In genomic region chr22:31177420-31178162, GRCh38 we compare ENCODE assay signal across 11 cellular contexts. TPM values are rescaled to one million over a fixed set of nuclear protein-coding genes. Genes with fewer than 3 reads are reported as not detected.
DNase-seq lines count a peak whose midpoint lies in the region; ATAC-seq and TF ChIP-seq lines count a peak whose summit lies in the region.
"Had no signal": no experiment of that assay in that cellular context is flagged by ENCODE, and none has a peak within 500 bp of the region (broad histone marks: within the 10 kb centered on the region; RNA-seq: fewer than 3 reads in every experiment).

No MANE protein-coding gene starts in this region.

- H3K4me1 Mint-ChIP-seq in osteocyte (ENCODE audit: unreplicated experiment), result peaks cover 19% of the 10 kb centered on the region

- H3K27me3 Mint-ChIP-seq in osteocyte (ENCODE audit: unreplicated experiment), result no peaks in the 10 kb centered on the region
- H3K27me3 Mint-ChIP-seq: dendritic cell treated with granulocyte-macrophage colony-stimulating factor and Interleukin-4, amounts not matched to agents 40 ng/mL and 50 ng/mL, for 4 days had no signal

- no peaks in the 10 kb centered on the region for H3K9me3 Mint-ChIP-seq in osteocyte (ENCODE audit: unreplicated experiment)
- H3K9me3 Mint-ChIP-seq: dendritic cell treated with granulocyte-macrophage colony-stimulating factor and Interleukin-4, amounts not matched to agents 40 ng/mL and 50 ng/mL, for 4 days had no signal

- DNase-seq in AG10803 (ENCODE audit: low read depth) (peak; percentile 98), NCI-H1694 treated with DMSO at 0.1 percent for 48 hours (lab: John Stamatoyannopoulos, UW) (peak; percentile 16), epithelial cell of esophagus (ENCODE audit: low read depth) (peak; percentile 99), osteocyte (ENCODE audit: extremely low spot score, unreplicated experiment) (no peak), DMS53 treated with DMSO at 0.1 percent for 48 hours (lab: John Stamatoyannopoulos, UW; ENCODE audit: unreplicated experiment) (no peak), NCI-H146 treated with DMSO at 0.1 percent for 48 hours (lab: John Stamatoyannopoulos, UW; ENCODE audit: unreplicated experiment) (no peak)
- DNase-seq in activated CD4-positive, alpha-beta T cell treated with anti-CD3 and anti-CD28 coated beads for 48 hours, result no peak
- DNase-seq: DND-41 had no signal

- H3K4me3 ChIP-seq in AG10803 (ENCODE audit: low read length) (no peak overlapping the region), epithelial cell of esophagus (ENCODE audit: low read length) (no peak overlapping the region)

- peak overlapping the region; percentile 41 for H3K27ac Mint-ChIP-seq in osteocyte (ENCODE audit: unreplicated experiment)
- H3K27ac Mint-ChIP-seq: dendritic cell treated with granulocyte-macrophage colony-stimulating factor and Interleukin-4, amounts not matched to agents 40 ng/mL and 50 ng/mL, for 4 days had no signal

- ATAC-seq in GM18861 (IDR thresholded peaks at IDR 0.05; ENCODE audit: unreplicated experiment), result no peak

- peaks cover 8% of the 10 kb centered on the region for H3K36me3 Mint-ChIP-seq in osteocyte (ENCODE audit: unreplicated experiment)

- H3K4me3 Mint-ChIP-seq in osteocyte (ENCODE audit: unreplicated experiment), result no peak overlapping the region
- H3K4me3 Mint-ChIP-seq: dendritic cell treated with granulocyte-macrophage colony-stimulating factor and Interleukin-4, amounts not matched to agents 40 ng/mL and 50 ng/mL, for 4 days had no signal

- TF ChIP-seq CTCF in AG10803 (conservative IDR thresholded peaks at IDR 0.05; ENCODE audit: low read length), result peak; percentile 41
- TF ChIP-seq CTCF in epithelial cell of esophagus (IDR thresholded peaks at IDR 0.05; ENCODE audit: insufficient read depth, low read depth, low read length, missing control alignments), result peak; percentile 13
- no peak for TF ChIP-seq CTCF in osteocyte (IDR thresholded peaks at IDR 0.05)

RNA-seq across cellular contexts. Expression of gene RNF185, which starts 17.6 kb away (rescaled TPM):
- 32.7 and 34.0 TPM in 2 replicates for total RNA-seq in osteocyte

RNA-seq across cellular contexts. Expression of gene LIMK2, which starts 34.5 kb away (rescaled TPM):
- total RNA-seq in osteocyte, result 49.8 and 53.9 TPM in 2 replicates

RNA-seq across cellular contexts. Expression of gene PLA2G3, which starts 37.3 kb away (rescaled TPM):
- 0.13 TPM in 1 of 2 replicates, not detected in the other for total RNA-seq in osteocyte
- total RNA-seq: subcutaneous adipose tissue had no signal

RNA-seq across cellular contexts. Expression of gene INPP5J, which starts 54.8 kb away (rescaled TPM):
- total RNA-seq in osteocyte, result 3.0 and 3.5 TPM in 2 replicates
- total RNA-seq: subcutaneous adipose tissue had no signal

Comparison
In these comparisons a context has a peak if more than half of its experiments do, and no peak if none do; other contexts are left out.
1. DNase-seq: peak in AG10803 (single experiment), NCI-H1694 treated with DMSO at 0.1 percent for 48 hours (single experiment) and epithelial cell of esophagus (single experiment); none in osteocyte (single experiment), DMS53 treated with DMSO at 0.1 percent for 48 hours (single experiment), activated CD4-positive, alpha-beta T cell treated with anti-CD3 and anti-CD28 coated beads for 48 hours (single experiment) and NCI-H146 treated with DMSO at 0.1 percent for 48 hours (single experiment).